ENCODE assay signal across 20 cellular contexts in the genomic region with DNA sequence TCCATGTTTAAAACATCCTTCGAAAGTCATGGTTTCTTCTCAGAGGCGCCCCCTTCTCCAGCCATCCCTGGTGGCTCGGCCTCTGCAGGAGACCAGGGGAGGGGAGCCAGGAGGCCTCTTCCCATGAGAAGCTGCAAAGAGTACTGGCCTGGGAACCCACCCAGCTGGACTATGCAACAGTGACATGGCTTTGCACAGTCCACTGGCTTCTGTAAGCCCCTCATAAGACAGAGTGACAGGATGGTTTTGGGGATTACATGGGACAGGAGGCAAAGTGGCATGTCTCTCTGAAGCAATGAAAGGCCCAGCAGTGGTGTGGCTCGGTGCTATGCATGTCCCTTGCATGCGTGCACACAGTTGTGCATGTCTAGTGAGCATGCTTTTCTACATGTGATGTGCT.
"Had no signal": no experiment of that assay in that cellular context is flagged by ENCODE, and none has a peak within 500 bp of the region (broad histone marks: within the 10 kb centered on the region; RNA-seq: fewer than 3 reads in every experiment).

No MANE protein-coding gene starts in this region.

- ATAC-seq: mucosa of descending colon; right cardiac atrium; stimulated activated effector memory CD8-positive, alpha-beta T cell treated with anti-CD3 and anti-CD28 coated beads, Interleukin-12 subunit alpha, Interleukin-12 subunit beta, amount 100 ng/mL, for 72 hours had no signal

- H3K4me1 Mint-ChIP-seq: central memory CD8-positive, alpha-beta T cell; immature natural killer cell; neural crest cell; stimulated activated effector memory CD8-positive, alpha-beta T cell treated with anti-CD3 and anti-CD28 coated beads, Interleukin-12 subunit alpha, Interleukin-12 subunit beta, amount 100 ng/mL, for 72 hours had no signal

- H3K36me3 ChIP-seq: brain microvascular endothelial cell, esophagus muscularis mucosa, prostate gland, tibial artery, vagina had no signal

- H3K36me3 Mint-ChIP-seq: immature natural killer cell; naive B cell; stimulated activated effector memory CD8-positive, alpha-beta T cell treated with anti-CD3 and anti-CD28 coated beads, Interleukin-12 subunit alpha, Interleukin-12 subunit beta, amount 100 ng/mL, for 72 hours had no signal

- H3K27ac ChIP-seq: brain microvascular endothelial cell, esophagus muscularis mucosa, prostate gland, tibial artery, vagina had no signal

- H3K9me3 ChIP-seq: esophagus muscularis mucosa, mucosa of descending colon, prostate gland, tibial artery, vagina had no signal

- H3K4me1 ChIP-seq: esophagus muscularis mucosa, prostate gland, vagina had no signal

- H3K4me3 Mint-ChIP-seq: central memory CD8-positive, alpha-beta T cell; immature natural killer cell; naive B cell; neural crest cell; stimulated activated effector memory CD8-positive, alpha-beta T cell treated with anti-CD3 and anti-CD28 coated beads, Interleukin-12 subunit alpha, Interleukin-12 subunit beta, amount 100 ng/mL, for 72 hours had no signal

- DNase-seq: activated CD4-positive, alpha-beta T cell treated with anti-CD3 and anti-CD28 coated beads, Interleukin-2, amount 50 U/mL, for 4 hours; anterior cingulate cortex; brain microvascular endothelial cell; cortex of kidney; effector CD4-positive, alpha-beta T cell; immature natural killer cell; mesenchymal stem cell; naive B cell; right cardiac atrium; small intestine; stimulated activated CD4-positive, alpha-beta T cell treated with anti-CD3 and anti-CD28 coated beads, Interleukin-4, amount 100 ng/mL, for 1 hour; T1000 had no signal

- H3K27me3 ChIP-seq: brain microvascular endothelial cell, vagina had no signal

- H3K4me3 ChIP-seq: esophagus muscularis mucosa, mucosa of descending colon, prostate gland, tibial artery, vagina had no signal

- H3K9me3 Mint-ChIP-seq: central memory CD8-positive, alpha-beta T cell; immature natural killer cell; naive B cell; neural crest cell; stimulated activated effector memory CD8-positive, alpha-beta T cell treated with anti-CD3 and anti-CD28 coated beads, Interleukin-12 subunit alpha, Interleukin-12 subunit beta, amount 100 ng/mL, for 72 hours had no signal

- H3K27ac Mint-ChIP-seq: immature natural killer cell; naive B cell; stimulated activated effector memory CD8-positive, alpha-beta T cell treated with anti-CD3 and anti-CD28 coated beads, Interleukin-12 subunit alpha, Interleukin-12 subunit beta, amount 100 ng/mL, for 72 hours had no signal

- H3K27me3 Mint-ChIP-seq: central memory CD8-positive, alpha-beta T cell had no signal
